8 cellular contexts compared by ENCODE assay signal in the genomic region with DNA sequence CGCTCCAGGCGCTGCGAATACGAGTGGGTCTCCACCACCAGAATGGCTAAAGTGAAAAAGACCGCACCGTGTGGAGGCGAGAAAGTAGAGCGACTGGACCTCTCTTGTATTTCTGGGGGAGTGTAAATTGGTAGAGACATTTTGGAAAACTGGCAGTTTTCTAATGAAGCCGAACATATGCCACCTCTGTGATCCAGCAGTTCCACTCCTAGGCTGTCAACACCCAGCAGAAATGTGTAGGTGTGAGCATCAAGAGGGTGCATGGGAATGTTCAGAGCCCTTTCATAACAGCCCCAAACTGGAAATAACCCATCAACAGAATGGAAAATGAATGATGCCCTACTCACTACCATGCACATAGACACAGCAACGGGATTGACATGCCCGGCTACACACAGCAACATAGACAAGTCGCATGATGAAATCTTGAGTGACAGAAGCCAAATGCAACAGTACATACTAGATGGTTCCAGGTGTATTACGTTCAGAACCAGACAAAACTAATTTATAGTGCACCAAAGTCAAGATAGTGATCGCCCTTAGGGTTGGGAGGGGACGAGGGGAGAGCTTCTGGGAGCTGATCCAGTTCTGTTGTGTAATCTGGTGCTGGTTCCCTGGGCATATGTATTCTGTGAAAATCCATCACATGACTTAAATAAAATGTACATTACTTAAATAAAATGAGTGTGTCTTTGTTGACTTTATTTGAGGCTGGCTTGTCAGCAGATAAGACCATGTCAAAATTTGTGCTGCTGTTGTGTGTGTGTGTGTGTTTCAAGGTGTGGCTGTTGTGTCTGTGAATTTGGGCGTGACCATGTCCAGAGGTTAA. TPM values are rescaled to one million over a fixed set of nuclear protein-coding genes. Genes with fewer than 3 reads are reported as not detected.
DNase-seq lines count a peak whose midpoint lies in the region; ATAC-seq, FAIRE-seq and TF ChIP-seq lines count a peak whose summit lies in the region.

No MANE protein-coding gene starts in this region.

- no peak for DNase-seq in activated CD8-positive, alpha-beta memory T cell treated with anti-CD3 and anti-CD28 coated beads, Interleukin-2, amount 10 ng/mL, durations not matched to agents 7 days and 5 days
- DNase-seq in activated CD8-positive, alpha-beta memory T cell treated with anti-CD3 and anti-CD28 coated beads, Interleukin-2, amount 50 U/mL, for 48 hours, result no peak
- no peak for DNase-seq in HepG2 (ENCODE audit: low spot score)
- no peak for DNase-seq in germinal center (ENCODE audit: low spot score)
- no peak for DNase-seq in activated gamma-delta T cell (lab: John Stamatoyannopoulos, UW)
- no peak for DNase-seq in DMS153 (lab: John Stamatoyannopoulos, UW)

- H3K9me3 Mint-ChIP-seq in activated CD8-positive, alpha-beta memory T cell treated with anti-CD3 and anti-CD28 coated beads, Interleukin-2, amount 10 ng/mL, durations not matched to agents 7 days and 5 days (ENCODE audit: low read depth), result no peaks in the 10 kb centered on the region

- TF ChIP-seq POLR2A in HepG2 (IDR thresholded peaks at IDR 0.05; ENCODE audit: insufficient read depth in 1 of 2, low read depth in 2 of 2, low read length in 2 of 2), result no peak

- H3K27ac Mint-ChIP-seq in activated CD8-positive, alpha-beta memory T cell treated with anti-CD3 and anti-CD28 coated beads, Interleukin-2, amount 10 ng/mL, durations not matched to agents 7 days and 5 days, result peak overlapping the region; percentile 75

- H3K79me2 ChIP-seq in HepG2 (ENCODE audit: insufficient read depth, low read length), result peaks cover 8% of the 10 kb centered on the region

- in situ Hi-C loops in HepG2 (cut with HindIII; ENCODE audit: extremely low pct_ligation_motif_present, low pct_unique_long_range_greater_than_20kb), result loop anchor here (10.0 kb wide), 1 partner anchor 50 kb away; no protein-coding TSS in a partner anchor

- peaks cover 64% of the 10 kb centered on the region for H3K4me1 ChIP-seq in HepG2 (ENCODE audit: insufficient read depth, low read length)
- peaks cover 18% of the 10 kb centered on the region for H3K4me1 ChIP-seq in thymus (ENCODE audit: control insufficient read depth, insufficient read depth, low read length)

- POLR2A ChIA-PET in HepG2 (lab: Yijun Ruan, JAX), result no interaction called here

- no peak for TF ChIP-seq CTCF in HepG2 (CRISPR knock-in tag; IDR thresholded peaks at IDR 0.05)

- H3K27ac ChIP-seq in angular gyrus (ENCODE audit: low read depth, low read length), result peak overlapping the region; percentile 93
- peak overlapping the region; percentile 14 for H3K27ac ChIP-seq in HepG2 (ENCODE audit: extremely low read length, insufficient read depth, low read length)
- peak overlapping the region; percentile 94 for H3K27ac ChIP-seq in thymus (ENCODE audit: low read depth)

- CTCF ChIA-PET in activated CD8-positive, alpha-beta memory T cell treated with anti-CD3 and anti-CD28 coated beads, Interleukin-2, amount 10 ng/mL, durations not matched to agents 7 days and 5 days (lab: Charles Lee), result no interaction called here
- CTCF ChIA-PET in HepG2 (lab: Yijun Ruan, JAX; ENCODE audit: low intra/inter-chr PET ratio, low total read pairs), result interaction anchor here (2.0 kb wide), 1 partner anchor 50 kb away, joined by 10 read pairs; no protein-coding TSS in a partner anchor

- H2AFZ ChIP-seq in HepG2 (ENCODE audit: low read length), result no peak overlapping the region

- peaks cover 40% of the 10 kb centered on the region for H3K4me1 Mint-ChIP-seq in activated CD8-positive, alpha-beta memory T cell treated with anti-CD3 and anti-CD28 coated beads, Interleukin-2, amount 10 ng/mL, durations not matched to agents 7 days and 5 days

- peak overlapping the region; percentile 54 for H3K9ac ChIP-seq in HepG2 (ENCODE audit: insufficient read depth, low read depth, low read length)

- peaks cover 7% of the 10 kb centered on the region for H3K36me3 Mint-ChIP-seq in activated CD8-positive, alpha-beta memory T cell treated with anti-CD3 and anti-CD28 coated beads, Interleukin-2, amount 10 ng/mL, durations not matched to agents 7 days and 5 days

- H3K36me3 ChIP-seq in HepG2 (replicated peaks in 1 of 2; ENCODE audit: control insufficient read depth in 1 of 2, insufficient read depth in 2 of 2, low read length in 2 of 2) (peaks cover 0 to 3% of the 10 kb centered on the region in 2 experiments; a peak in 2 of 5 replicates), thymus (ENCODE audit: control insufficient read depth, insufficient read depth) (no peaks in the 10 kb centered on the region)

- TSS peak; percentile 90 for BruUV-seq in HepG2 (replicated peaks; lab: Mats Ljungman, UMichigan)

- TF ChIP-seq RAD21 in HepG2 (CRISPR knock-in tag; IDR thresholded peaks at IDR 0.05), result no peak

- peak overlapping the region; percentile 66 for H3K4me2 ChIP-seq in HepG2 (ENCODE audit: low read depth, low read length)

- intact Hi-C loops in HepG2 (cut with micrococcal nuclease; ENCODE audit: unreplicated experiment), result loop anchor here (2.0 kb wide), 1 partner anchor 50 kb away; no protein-coding TSS in a partner anchor

- H3K27me3 ChIP-seq in HepG2 (ENCODE audit: control insufficient read depth in 1 of 2, insufficient read depth in 2 of 2, low read length in 2 of 2), result no peaks in the 10 kb centered on the region
- H3K27me3 ChIP-seq in thymus (ENCODE audit: control insufficient read depth, insufficient read depth), result no peaks in the 10 kb centered on the region

- no peaks in the 10 kb centered on the region for H3K27me3 Mint-ChIP-seq in activated CD8-positive, alpha-beta memory T cell treated with anti-CD3 and anti-CD28 coated beads, Interleukin-2, amount 10 ng/mL, durations not matched to agents 7 days and 5 days

- H3K4me3 ChIP-seq in HepG2 (replicated peaks in 1 of 3; ENCODE audit: insufficient read depth in 1 of 3, low read depth in 2 of 3, low read length in 3 of 3), result peak overlapping the region in 2 of 3 experiments; percentile 42 to 56; a peak in 4 of 6 replicates
- peak overlapping the region; percentile 79 for H3K4me3 ChIP-seq in thymus (ENCODE audit: low read length)

- H4K20me1 ChIP-seq in HepG2 (ENCODE audit: insufficient read depth, low read length), result no peaks in the 10 kb centered on the region

- H3K4me3 Mint-ChIP-seq in activated CD8-positive, alpha-beta memory T cell treated with anti-CD3 and anti-CD28 coated beads, Interleukin-2, amount 10 ng/mL, durations not matched to agents 7 days and 5 days, result peak overlapping the region; percentile 85

- TF ChIP-seq EP300 in HepG2 (IDR thresholded peaks at IDR 0.05; ENCODE audit: low read depth in 2 of 2, low read length in 2 of 2), result no peak
- peak; percentile 2; the same call in 1 of the 2 replicates for TF ChIP-seq EP300 in HepG2 (CRISPR knock-in tag; IDR thresholded peaks at IDR 0.05; ENCODE audit: borderline replicate concordance)

- peak; percentile 30 for FAIRE-seq in HepG2 (lab: Jason Lieb, UNC)

- 67% methylated on average over 16 of the region's 16 CpGs for WGBS in HepG2 (ENCODE audit: low lambda C conversion rate)
- 74% methylated on average over 16 of the region's 16 CpGs for WGBS in thymus

- ATAC-seq in activated CD8-positive, alpha-beta memory T cell treated with anti-CD3 and anti-CD28 coated beads, Interleukin-2, amount 10 ng/mL, durations not matched to agents 7 days and 5 days, result no peak
- no peak for ATAC-seq in HepG2

- H3K9me3 ChIP-seq in HepG2 (ENCODE audit: low read length), result no peaks in the 10 kb centered on the region
- H3K9me3 ChIP-seq in thymus (ENCODE audit: control insufficient read depth), result no peaks in the 10 kb centered on the region

RNA-seq across cellular contexts. Expression of a gene that starts 0.9 kb away (rescaled TPM):
- total RNA-seq in activated CD8-positive, alpha-beta memory T cell treated with anti-CD3 and anti-CD28 coated beads, Interleukin-2, amount 10 ng/mL, durations not matched to agents 7 days and 5 days, result 10 to 100 TPM; 25.6 to 26.8 TPM
- total RNA-seq in HepG2 (2016; rRNA removed; fragmentation: Illumina TruSeq; extraction: Trizol), result 20.6 and 33.8 TPM in 2 replicates
- total RNA-seq in HepG2 (2016; cell fraction: cytosol; rRNA removed; fragmentation: Illumina TruSeq; extraction: Trizol; ENCODE audit: low read depth), result 194 and 197 TPM in 2 replicates
- total RNA-seq in HepG2 (2016; cell fraction: insoluble cytoplasmic fraction; rRNA removed; fragmentation: Illumina TruSeq; extraction: Trizol), result 22.9 and 35.1 TPM in 2 replicates
- 119 and 127 TPM in 2 replicates for total RNA-seq in HepG2 (2016; cell fraction: membrane; rRNA removed; fragmentation: Illumina TruSeq; extraction: Trizol)
- 13.0 and 13.8 TPM in 2 replicates for total RNA-seq in HepG2 (2016; cell fraction: nucleus; rRNA removed; fragmentation: Illumina TruSeq; extraction: Trizol)
- polyA plus RNA-seq in HepG2 (2011; rRNA removed), result 17.3 and 17.7 TPM in 2 replicates
- polyA plus RNA-seq in HepG2 (2011; cell fraction: cytosol; rRNA removed), result 16.6 and 23.0 TPM in 2 replicates
- polyA plus RNA-seq in HepG2 (2011; cell fraction: nucleus; rRNA removed), result 6.8 and 7.6 TPM in 2 replicates
- 9.5 and 11.7 TPM in 2 replicates for polyA plus RNA-seq in HepG2 (2012)
- 217 TPM in 2 replicates for polyA plus RNA-seq in HepG2 (2016; cell fraction: cytosol; fragmentation: Illumina TruSeq; extraction: Trizol; ENCODE audit: low read depth)
- polyA plus RNA-seq in HepG2 (2016; cell fraction: insoluble cytoplasmic fraction; fragmentation: Illumina TruSeq; extraction: Trizol; ENCODE audit: low read depth), result 24.4 and 25.8 TPM in 2 replicates
- 119 and 124 TPM in 2 replicates for polyA plus RNA-seq in HepG2 (2016; cell fraction: membrane; fragmentation: Illumina TruSeq; extraction: Trizol; ENCODE audit: low read depth)
- polyA plus RNA-seq in HepG2 (2016; cell fraction: nucleus; fragmentation: Illumina TruSeq; extraction: Trizol; ENCODE audit: insufficient read depth, low read depth), result 23.8 and 25.6 TPM in 2 replicates
- 4.2 and 4.3 TPM in 2 replicates for polyA minus RNA-seq in HepG2 (2011; rRNA and poly(A)+ RNA removed; ENCODE audit: low replicate concordance)
- 5.2 and 7.2 TPM in 2 replicates for polyA minus RNA-seq in HepG2 (2011; cell fraction: cytosol; rRNA and poly(A)+ RNA removed)
- polyA minus RNA-seq in HepG2 (2011; cell fraction: nucleus; rRNA and poly(A)+ RNA removed), result 3.6 and 3.9 TPM in 2 replicates
- polyA plus RNA-seq in thymus, result 29.2 TPM

RNA-seq across cellular contexts. Expression of a gene that starts 1.7 kb away (rescaled TPM):
- total RNA-seq in activated CD8-positive, alpha-beta memory T cell treated with anti-CD3 and anti-CD28 coated beads, Interleukin-2, amount 10 ng/mL, durations not matched to agents 7 days and 5 days, result under 1 TPM; 0.35 to 0.47 TPM
- 0.11 and 0.13 TPM in 2 replicates for total RNA-seq in HepG2 (2016; rRNA removed; fragmentation: Illumina TruSeq; extraction: Trizol)
- 0.18 and 0.20 TPM in 2 replicates for total RNA-seq in HepG2 (2016; cell fraction: cytosol; rRNA removed; fragmentation: Illumina TruSeq; extraction: Trizol; ENCODE audit: low read depth)
- total RNA-seq in HepG2 (2016; cell fraction: insoluble cytoplasmic fraction; rRNA removed; fragmentation: Illumina TruSeq; extraction: Trizol), result 0.19 TPM in 1 of 2 replicates, not detected in the other
- total RNA-seq in HepG2 (2016; cell fraction: membrane; rRNA removed; fragmentation: Illumina TruSeq; extraction: Trizol), result 0.19 and 0.31 TPM in 2 replicates
- not detected in 2 replicates for total RNA-seq in HepG2 (2016; cell fraction: nucleus; rRNA removed; fragmentation: Illumina TruSeq; extraction: Trizol)
- polyA plus RNA-seq in HepG2 (2011; rRNA removed), result 1.8 and 2.6 TPM in 2 replicates
- 1.5 and 1.6 TPM in 2 replicates for polyA plus RNA-seq in HepG2 (2011; cell fraction: cytosol; rRNA removed)
- polyA plus RNA-seq in HepG2 (2011; cell fraction: nucleus; rRNA removed), result 1.7 and 2.3 TPM in 2 replicates
- polyA plus RNA-seq in HepG2 (2012), result 0.57 and 0.99 TPM in 2 replicates
- polyA plus RNA-seq in HepG2 (2016; cell fraction: cytosol; fragmentation: Illumina TruSeq; extraction: Trizol; ENCODE audit: low read depth), result 0.20 and 0.23 TPM in 2 replicates
- polyA plus RNA-seq in HepG2 (2016; cell fraction: insoluble cytoplasmic fraction; fragmentation: Illumina TruSeq; extraction: Trizol; ENCODE audit: low read depth), result 0.44 and 0.81 TPM in 2 replicates
- polyA plus RNA-seq in HepG2 (2016; cell fraction: membrane; fragmentation: Illumina TruSeq; extraction: Trizol; ENCODE audit: low read depth), result 0.44 and 0.47 TPM in 2 replicates
- polyA plus RNA-seq in HepG2 (2016; cell fraction: nucleus; fragmentation: Illumina TruSeq; extraction: Trizol; ENCODE audit: insufficient read depth, low read depth), result 0.28 and 0.49 TPM in 2 replicates
- 0.94 and 3.5 TPM in 2 replicates for polyA minus RNA-seq in HepG2 (2011; rRNA and poly(A)+ RNA removed; ENCODE audit: low replicate concordance)
- 0.49 and 0.97 TPM in 2 replicates for polyA minus RNA-seq in HepG2 (2011; cell fraction: cytosol; rRNA and poly(A)+ RNA removed)
- polyA minus RNA-seq in HepG2 (2011; cell fraction: nucleus; rRNA and poly(A)+ RNA removed), result 0.25 and 0.77 TPM in 2 replicates
- polyA plus RNA-seq in thymus, result 3.8 TPM

RNA-seq across cellular contexts. Expression of a gene that starts 28.6 kb away (rescaled TPM):
- total RNA-seq in activated CD8-positive, alpha-beta memory T cell treated with anti-CD3 and anti-CD28 coated beads, Interleukin-2, amount 10 ng/mL, durations not matched to agents 7 days and 5 days, result 10 to 100 TPM; 26.1 to 29.2 TPM
- total RNA-seq in HepG2 (2016; rRNA removed; fragmentation: Illumina TruSeq; extraction: Trizol), result 7.4 and 13.7 TPM in 2 replicates
- total RNA-seq in HepG2 (2016; cell fraction: cytosol; rRNA removed; fragmentation: Illumina TruSeq; extraction: Trizol; ENCODE audit: low read depth), result 0.88 and 1.0 TPM in 2 replicates
- total RNA-seq in HepG2 (2016; cell fraction: insoluble cytoplasmic fraction; rRNA removed; fragmentation: Illumina TruSeq; extraction: Trizol), result 7.5 and 14.8 TPM in 2 replicates
- total RNA-seq in HepG2 (2016; cell fraction: membrane; rRNA removed; fragmentation: Illumina TruSeq; extraction: Trizol), result 3.5 and 3.7 TPM in 2 replicates
- 7.2 and 8.5 TPM in 2 replicates for total RNA-seq in HepG2 (2016; cell fraction: nucleus; rRNA removed; fragmentation: Illumina TruSeq; extraction: Trizol)
- polyA plus RNA-seq in HepG2 (2011; rRNA removed), result 6.0 and 10.1 TPM in 2 replicates
- polyA plus RNA-seq in HepG2 (2011; cell fraction: cytosol; rRNA removed), result 4.8 and 8.3 TPM in 2 replicates
- polyA plus RNA-seq in HepG2 (2011; cell fraction: nucleus; rRNA removed), result 32.6 and 42.1 TPM in 2 replicates
- 6.0 and 7.5 TPM in 2 replicates for polyA plus RNA-seq in HepG2 (2012)
- 0.59 and 0.62 TPM in 2 replicates for polyA plus RNA-seq in HepG2 (2016; cell fraction: cytosol; fragmentation: Illumina TruSeq; extraction: Trizol; ENCODE audit: low read depth)
- polyA plus RNA-seq in HepG2 (2016; cell fraction: insoluble cytoplasmic fraction; fragmentation: Illumina TruSeq; extraction: Trizol; ENCODE audit: low read depth), result 8.3 and 8.7 TPM in 2 replicates
- 2.0 and 2.5 TPM in 2 replicates for polyA plus RNA-seq in HepG2 (2016; cell fraction: membrane; fragmentation: Illumina TruSeq; extraction: Trizol; ENCODE audit: low read depth)
- 18.4 and 19.3 TPM in 2 replicates for polyA plus RNA-seq in HepG2 (2016; cell fraction: nucleus; fragmentation: Illumina TruSeq; extraction: Trizol; ENCODE audit: insufficient read depth, low read depth)
- 9.2 and 19.5 TPM in 2 replicates for polyA minus RNA-seq in HepG2 (2011; rRNA and poly(A)+ RNA removed; ENCODE audit: low replicate concordance)
- 8.9 and 9.6 TPM in 2 replicates for polyA minus RNA-seq in HepG2 (2011; cell fraction: cytosol; rRNA and poly(A)+ RNA removed)
- polyA minus RNA-seq in HepG2 (2011; cell fraction: nucleus; rRNA and poly(A)+ RNA removed), result 6.3 and 7.0 TPM in 2 replicates
- 17.0 TPM for polyA plus RNA-seq in thymus

RNA-seq across cellular contexts. Expression of a gene that starts 54.1 kb away (rescaled TPM):
- total RNA-seq in activated CD8-positive, alpha-beta memory T cell treated with anti-CD3 and anti-CD28 coated beads, Interleukin-2, amount 10 ng/mL, durations not matched to agents 7 days and 5 days, result 10 to 100 TPM; 19.5 to 20.5 TPM
- 6.3 and 11.4 TPM in 2 replicates for total RNA-seq in HepG2 (2016; rRNA removed; fragmentation: Illumina TruSeq; extraction: Trizol)
- total RNA-seq in HepG2 (2016; cell fraction: cytosol; rRNA removed; fragmentation: Illumina TruSeq; extraction: Trizol; ENCODE audit: low read depth), result 3.1 and 3.3 TPM in 2 replicates
- 6.8 and 11.0 TPM in 2 replicates for total RNA-seq in HepG2 (2016; cell fraction: insoluble cytoplasmic fraction; rRNA removed; fragmentation: Illumina TruSeq; extraction: Trizol)
- total RNA-seq in HepG2 (2016; cell fraction: membrane; rRNA removed; fragmentation: Illumina TruSeq; extraction: Trizol), result 6.6 and 6.9 TPM in 2 replicates
- total RNA-seq in HepG2 (2016; cell fraction: nucleus; rRNA removed; fragmentation: Illumina TruSeq; extraction: Trizol), result 9.5 and 9.8 TPM in 2 replicates
- polyA plus RNA-seq in HepG2 (2011; rRNA removed), result 32.0 and 41.3 TPM in 2 replicates
- 40.6 and 43.1 TPM in 2 replicates for polyA plus RNA-seq in HepG2 (2011; cell fraction: cytosol; rRNA removed)
- polyA plus RNA-seq in HepG2 (2011; cell fraction: nucleus; rRNA removed), result 24.2 and 26.2 TPM in 2 replicates
- 8.4 and 8.8 TPM in 2 replicates for polyA plus RNA-seq in HepG2 (2012)
- 2.0 and 3.1 TPM in 2 replicates for polyA plus RNA-seq in HepG2 (2016; cell fraction: cytosol; fragmentation: Illumina TruSeq; extraction: Trizol; ENCODE audit: low read depth)
- polyA plus RNA-seq in HepG2 (2016; cell fraction: insoluble cytoplasmic fraction; fragmentation: Illumina TruSeq; extraction: Trizol; ENCODE audit: low read depth), result 6.2 and 7.6 TPM in 2 replicates
- polyA plus RNA-seq in HepG2 (2016; cell fraction: membrane; fragmentation: Illumina TruSeq; extraction: Trizol; ENCODE audit: low read depth), result 4.8 and 5.1 TPM in 2 replicates
- 14.8 and 15.7 TPM in 2 replicates for polyA plus RNA-seq in HepG2 (2016; cell fraction: nucleus; fragmentation: Illumina TruSeq; extraction: Trizol; ENCODE audit: insufficient read depth, low read depth)
- polyA minus RNA-seq in HepG2 (2011; rRNA and poly(A)+ RNA removed; ENCODE audit: low replicate concordance), result 9.3 and 112 TPM in 2 replicates
- 19.9 and 21.3 TPM in 2 replicates for polyA minus RNA-seq in HepG2 (2011; cell fraction: cytosol; rRNA and poly(A)+ RNA removed)
- polyA minus RNA-seq in HepG2 (2011; cell fraction: nucleus; rRNA and poly(A)+ RNA removed), result 9.7 and 16.2 TPM in 2 replicates
- polyA plus RNA-seq in thymus, result 26.4 TPM

Comparison
In these comparisons a context has a peak if more than half of its experiments do, and no peak if none do; other contexts are left out.
1. H3K27ac ChIP-seq: peak in every context shown above with its lines; median percentile 94 in thymus; 93 in angular gyrus; 14 in HepG2.